In the genomic region with DNA sequence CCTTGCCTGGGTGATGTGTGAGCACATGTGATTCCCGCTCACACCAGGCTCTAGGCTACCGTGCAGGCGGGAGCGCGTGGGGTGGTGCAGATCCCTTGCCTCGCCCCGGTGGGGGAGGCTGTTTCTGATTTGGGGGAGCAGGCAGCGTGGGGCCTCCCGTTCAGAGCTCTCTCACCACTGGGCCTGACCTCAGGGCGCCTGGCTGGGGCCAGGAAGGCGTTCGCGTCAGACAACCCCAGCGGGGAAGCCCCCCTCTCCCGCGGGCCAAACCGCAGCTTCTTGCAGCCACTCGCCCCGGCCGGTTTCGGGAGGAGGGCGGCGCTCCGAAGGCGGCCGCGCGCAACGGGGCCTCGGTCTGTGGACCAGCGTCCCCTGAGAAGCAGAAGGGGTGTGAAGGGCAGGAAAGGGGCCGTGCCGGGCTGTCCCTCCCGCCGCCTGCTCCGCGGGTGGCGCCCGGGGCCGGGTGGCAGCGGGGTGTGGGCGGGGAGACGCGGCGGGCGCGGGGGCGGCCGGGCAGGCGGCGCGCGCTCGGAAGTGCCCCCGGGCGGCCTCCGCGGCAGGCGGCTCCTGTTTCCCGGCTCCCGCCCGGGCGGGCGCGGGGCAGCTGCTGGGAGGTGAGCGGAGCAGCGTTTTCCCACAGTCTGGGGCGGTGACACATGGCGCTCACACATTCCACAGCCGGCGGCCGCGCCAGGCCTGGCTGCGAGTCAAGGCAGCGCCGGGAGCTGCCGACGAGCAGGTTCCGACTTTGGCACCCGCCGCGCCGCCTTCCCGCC, we compare ENCODE assay signal across 2 cellular contexts.
TF ChIP-seq lines count a peak whose summit lies in the region.

No MANE protein-coding gene starts in this region.

TF ChIP-seq in HEK293, 187 proteins besides CTCF, POLR2A, EP300 and RAD21 (continued from another document and continues in another):
- TF ChIP-seq, protein P1, sequence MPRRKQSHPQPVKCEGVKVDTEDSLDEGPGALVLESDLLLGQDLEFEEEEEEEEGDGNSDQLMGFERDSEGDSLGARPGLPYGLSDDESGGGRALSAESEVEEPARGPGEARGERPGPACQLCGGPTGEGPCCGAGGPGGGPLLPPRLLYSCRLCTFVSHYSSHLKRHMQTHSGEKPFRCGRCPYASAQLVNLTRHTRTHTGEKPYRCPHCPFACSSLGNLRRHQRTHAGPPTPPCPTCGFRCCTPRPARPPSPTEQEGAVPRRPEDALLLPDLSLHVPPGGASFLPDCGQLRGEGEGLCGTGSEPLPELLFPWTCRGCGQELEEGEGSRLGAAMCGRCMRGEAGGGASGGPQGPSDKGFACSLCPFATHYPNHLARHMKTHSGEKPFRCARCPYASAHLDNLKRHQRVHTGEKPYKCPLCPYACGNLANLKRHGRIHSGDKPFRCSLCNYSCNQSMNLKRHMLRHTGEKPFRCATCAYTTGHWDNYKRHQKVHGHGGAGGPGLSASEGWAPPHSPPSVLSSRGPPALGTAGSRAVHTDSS (tag by site-specific recombination; IDR thresholded peaks at IDR 0.05), result no peak
- TF ChIP-seq ZNF600 (tag by site-specific recombination; IDR thresholded peaks at IDR 0.05), result peak; percentile 70
- peak; percentile 52; the same call in 1 of the 2 replicates for TF ChIP-seq ZNF561 (tag by site-specific recombination; IDR thresholded peaks at IDR 0.05; ENCODE audit: borderline replicate concordance)
- TF ChIP-seq, protein P2, sequence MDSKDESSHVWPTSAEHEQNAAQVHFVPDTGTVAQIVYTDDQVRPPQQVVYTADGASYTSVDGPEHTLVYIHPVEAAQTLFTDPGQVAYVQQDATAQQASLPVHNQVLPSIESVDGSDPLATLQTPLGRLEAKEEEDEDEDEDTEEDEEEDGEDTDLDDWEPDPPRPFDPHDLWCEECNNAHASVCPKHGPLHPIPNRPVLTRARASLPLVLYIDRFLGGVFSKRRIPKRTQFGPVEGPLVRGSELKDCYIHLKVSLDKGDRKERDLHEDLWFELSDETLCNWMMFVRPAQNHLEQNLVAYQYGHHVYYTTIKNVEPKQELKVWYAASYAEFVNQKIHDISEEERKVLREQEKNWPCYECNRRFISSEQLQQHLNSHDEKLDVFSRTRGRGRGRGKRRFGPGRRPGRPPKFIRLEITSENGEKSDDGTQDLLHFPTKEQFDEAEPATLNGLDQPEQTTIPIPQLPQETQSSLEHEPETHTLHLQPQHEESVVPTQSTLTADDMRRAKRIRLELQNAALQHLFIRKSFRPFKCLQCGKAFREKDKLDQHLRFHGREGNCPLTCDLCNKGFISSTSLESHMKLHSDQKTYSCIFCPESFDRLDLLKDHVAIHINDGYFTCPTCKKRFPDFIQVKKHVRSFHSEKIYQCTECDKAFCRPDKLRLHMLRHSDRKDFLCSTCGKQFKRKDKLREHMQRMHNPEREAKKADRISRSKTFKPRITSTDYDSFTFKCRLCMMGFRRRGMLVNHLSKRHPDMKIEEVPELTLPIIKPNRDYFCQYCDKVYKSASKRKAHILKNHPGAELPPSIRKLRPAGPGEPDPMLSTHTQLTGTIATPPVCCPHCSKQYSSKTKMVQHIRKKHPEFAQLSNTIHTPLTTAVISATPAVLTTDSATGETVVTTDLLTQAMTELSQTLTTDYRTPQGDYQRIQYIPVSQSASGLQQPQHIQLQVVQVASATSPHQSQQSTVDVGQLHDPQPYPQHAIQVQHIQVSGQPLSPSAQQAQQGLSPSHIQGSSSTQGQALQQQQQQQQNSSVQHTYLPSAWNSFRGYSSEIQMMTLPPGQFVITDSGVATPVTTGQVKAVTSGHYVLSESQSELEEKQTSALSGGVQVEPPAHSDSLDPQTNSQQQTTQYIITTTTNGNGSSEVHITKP (tag by site-specific recombination; IDR thresholded peaks at IDR 0.05), result peak; percentile 35; the same call in 1 of the 2 replicates
- TF ChIP-seq, protein P3, sequence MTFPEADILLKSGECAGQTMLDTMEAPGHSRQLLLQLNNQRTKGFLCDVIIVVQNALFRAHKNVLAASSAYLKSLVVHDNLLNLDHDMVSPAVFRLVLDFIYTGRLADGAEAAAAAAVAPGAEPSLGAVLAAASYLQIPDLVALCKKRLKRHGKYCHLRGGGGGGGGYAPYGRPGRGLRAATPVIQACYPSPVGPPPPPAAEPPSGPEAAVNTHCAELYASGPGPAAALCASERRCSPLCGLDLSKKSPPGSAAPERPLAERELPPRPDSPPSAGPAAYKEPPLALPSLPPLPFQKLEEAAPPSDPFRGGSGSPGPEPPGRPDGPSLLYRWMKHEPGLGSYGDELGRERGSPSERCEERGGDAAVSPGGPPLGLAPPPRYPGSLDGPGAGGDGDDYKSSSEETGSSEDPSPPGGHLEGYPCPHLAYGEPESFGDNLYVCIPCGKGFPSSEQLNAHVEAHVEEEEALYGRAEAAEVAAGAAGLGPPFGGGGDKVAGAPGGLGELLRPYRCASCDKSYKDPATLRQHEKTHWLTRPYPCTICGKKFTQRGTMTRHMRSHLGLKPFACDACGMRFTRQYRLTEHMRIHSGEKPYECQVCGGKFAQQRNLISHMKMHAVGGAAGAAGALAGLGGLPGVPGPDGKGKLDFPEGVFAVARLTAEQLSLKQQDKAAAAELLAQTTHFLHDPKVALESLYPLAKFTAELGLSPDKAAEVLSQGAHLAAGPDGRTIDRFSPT (tag by site-specific recombination; IDR thresholded peaks at IDR 0.05), result peak; percentile 58; the same call in 1 of the 2 replicates
- peak; percentile 30; the same call in 1 of the 2 replicates for TF ChIP-seq ZNF629 (tag by site-specific recombination; IDR thresholded peaks at IDR 0.05)
- TF ChIP-seq ZBTB8A (tag by site-specific recombination; IDR thresholded peaks at IDR 0.05), result peak; percentile 92
- peak; percentile 83 for TF ChIP-seq SP7 (tag by site-specific recombination; IDR thresholded peaks at IDR 0.05)
- TF ChIP-seq ZNF670 (tag by site-specific recombination; IDR thresholded peaks at IDR 0.05; ENCODE audit: low read depth), result no peak
- 0 out of 2 replicates have a peak, but pooled peaks have one; percentile 19 for TF ChIP-seq ZBTB7A (tag by site-specific recombination; IDR thresholded peaks at IDR 0.05; ENCODE audit: low read depth)
- TF ChIP-seq ZNF776 (tag by site-specific recombination; IDR thresholded peaks at IDR 0.05; ENCODE audit: borderline replicate concordance), result no peak
- peak; percentile 60 for TF ChIP-seq SP2 (tag by site-specific recombination; IDR thresholded peaks at IDR 0.05)

TF ChIP-seq in K562, 482 proteins besides CTCF, POLR2A, EP300 and RAD21 (continues in another document):
- TF ChIP-seq, protein P4, sequence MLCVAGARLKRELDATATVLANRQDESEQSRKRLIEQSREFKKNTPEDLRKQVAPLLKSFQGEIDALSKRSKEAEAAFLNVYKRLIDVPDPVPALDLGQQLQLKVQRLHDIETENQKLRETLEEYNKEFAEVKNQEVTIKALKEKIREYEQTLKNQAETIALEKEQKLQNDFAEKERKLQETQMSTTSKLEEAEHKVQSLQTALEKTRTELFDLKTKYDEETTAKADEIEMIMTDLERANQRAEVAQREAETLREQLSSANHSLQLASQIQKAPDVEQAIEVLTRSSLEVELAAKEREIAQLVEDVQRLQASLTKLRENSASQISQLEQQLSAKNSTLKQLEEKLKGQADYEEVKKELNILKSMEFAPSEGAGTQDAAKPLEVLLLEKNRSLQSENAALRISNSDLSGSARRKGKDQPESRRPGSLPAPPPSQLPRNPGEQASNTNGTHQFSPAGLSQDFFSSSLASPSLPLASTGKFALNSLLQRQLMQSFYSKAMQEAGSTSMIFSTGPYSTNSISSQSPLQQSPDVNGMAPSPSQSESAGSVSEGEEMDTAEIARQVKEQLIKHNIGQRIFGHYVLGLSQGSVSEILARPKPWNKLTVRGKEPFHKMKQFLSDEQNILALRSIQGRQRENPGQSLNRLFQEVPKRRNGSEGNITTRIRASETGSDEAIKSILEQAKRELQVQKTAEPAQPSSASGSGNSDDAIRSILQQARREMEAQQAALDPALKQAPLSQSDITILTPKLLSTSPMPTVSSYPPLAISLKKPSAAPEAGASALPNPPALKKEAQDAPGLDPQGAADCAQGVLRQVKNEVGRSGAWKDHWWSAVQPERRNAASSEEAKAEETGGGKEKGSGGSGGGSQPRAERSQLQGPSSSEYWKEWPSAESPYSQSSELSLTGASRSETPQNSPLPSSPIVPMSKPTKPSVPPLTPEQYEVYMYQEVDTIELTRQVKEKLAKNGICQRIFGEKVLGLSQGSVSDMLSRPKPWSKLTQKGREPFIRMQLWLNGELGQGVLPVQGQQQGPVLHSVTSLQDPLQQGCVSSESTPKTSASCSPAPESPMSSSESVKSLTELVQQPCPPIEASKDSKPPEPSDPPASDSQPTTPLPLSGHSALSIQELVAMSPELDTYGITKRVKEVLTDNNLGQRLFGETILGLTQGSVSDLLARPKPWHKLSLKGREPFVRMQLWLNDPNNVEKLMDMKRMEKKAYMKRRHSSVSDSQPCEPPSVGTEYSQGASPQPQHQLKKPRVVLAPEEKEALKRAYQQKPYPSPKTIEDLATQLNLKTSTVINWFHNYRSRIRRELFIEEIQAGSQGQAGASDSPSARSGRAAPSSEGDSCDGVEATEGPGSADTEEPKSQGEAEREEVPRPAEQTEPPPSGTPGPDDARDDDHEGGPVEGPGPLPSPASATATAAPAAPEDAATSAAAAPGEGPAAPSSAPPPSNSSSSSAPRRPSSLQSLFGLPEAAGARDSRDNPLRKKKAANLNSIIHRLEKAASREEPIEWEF (CRISPR knock-in tag; IDR thresholded peaks at IDR 0.05), result 0 out of 2 replicates have a peak, but pooled peaks have one; percentile 28
- TF ChIP-seq, protein P5, sequence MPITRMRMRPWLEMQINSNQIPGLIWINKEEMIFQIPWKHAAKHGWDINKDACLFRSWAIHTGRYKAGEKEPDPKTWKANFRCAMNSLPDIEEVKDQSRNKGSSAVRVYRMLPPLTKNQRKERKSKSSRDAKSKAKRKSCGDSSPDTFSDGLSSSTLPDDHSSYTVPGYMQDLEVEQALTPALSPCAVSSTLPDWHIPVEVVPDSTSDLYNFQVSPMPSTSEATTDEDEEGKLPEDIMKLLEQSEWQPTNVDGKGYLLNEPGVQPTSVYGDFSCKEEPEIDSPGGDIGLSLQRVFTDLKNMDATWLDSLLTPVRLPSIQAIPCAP (CRISPR knock-in tag; IDR thresholded peaks at IDR 0.05; ENCODE audit: borderline replicate concordance), result no peak
- TF ChIP-seq ZBED1 (IDR thresholded peaks at IDR 0.05), result no peak
- no peak for TF ChIP-seq KLF1 (tag; IDR thresholded peaks at IDR 0.05)
- TF ChIP-seq, protein P6, sequence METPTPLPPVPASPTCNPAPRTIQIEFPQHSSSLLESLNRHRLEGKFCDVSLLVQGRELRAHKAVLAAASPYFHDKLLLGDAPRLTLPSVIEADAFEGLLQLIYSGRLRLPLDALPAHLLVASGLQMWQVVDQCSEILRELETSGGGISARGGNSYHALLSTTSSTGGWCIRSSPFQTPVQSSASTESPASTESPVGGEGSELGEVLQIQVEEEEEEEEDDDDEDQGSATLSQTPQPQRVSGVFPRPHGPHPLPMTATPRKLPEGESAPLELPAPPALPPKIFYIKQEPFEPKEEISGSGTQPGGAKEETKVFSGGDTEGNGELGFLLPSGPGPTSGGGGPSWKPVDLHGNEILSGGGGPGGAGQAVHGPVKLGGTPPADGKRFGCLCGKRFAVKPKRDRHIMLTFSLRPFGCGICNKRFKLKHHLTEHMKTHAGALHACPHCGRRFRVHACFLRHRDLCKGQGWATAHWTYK (CRISPR knock-in tag; IDR thresholded peaks at IDR 0.05), result peak; percentile 50; the same call in 1 of the 2 replicates
- TF ChIP-seq NFE2L1 (tag; IDR thresholded peaks at IDR 0.05; ENCODE audit: borderline replicate concordance, low read depth), result no peak
- TF ChIP-seq DMBX1 (CRISPR knock-in tag; IDR thresholded peaks at IDR 0.05; ENCODE audit: borderline replicate concordance), result peak; percentile 86
- no peak for TF ChIP-seq RUNX1 (IDR thresholded peaks at IDR 0.05; ENCODE audit: low read depth)
- TF ChIP-seq DIDO1 (tag; IDR thresholded peaks at IDR 0.05; ENCODE audit: low read depth), result no peak
- no peak for TF ChIP-seq ZNF766 (CRISPR knock-in tag; conservative IDR thresholded peaks at IDR 0.05)
- no peak for TF ChIP-seq SREBF1 (IDR thresholded peaks at IDR 0.05; ENCODE audit: borderline replicate concordance, low read depth, low read length)
- TF ChIP-seq, protein P7, sequence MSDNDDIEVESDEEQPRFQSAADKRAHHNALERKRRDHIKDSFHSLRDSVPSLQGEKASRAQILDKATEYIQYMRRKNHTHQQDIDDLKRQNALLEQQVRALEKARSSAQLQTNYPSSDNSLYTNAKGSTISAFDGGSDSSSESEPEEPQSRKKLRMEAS (CRISPR knock-in tag; IDR thresholded peaks at IDR 0.05), result peak; percentile 94
- TF ChIP-seq ZNF785 (CRISPR knock-in tag; IDR thresholded peaks at IDR 0.05), result no peak
- peak; percentile 66 for TF ChIP-seq MECOM (CRISPR knock-in tag; IDR thresholded peaks at IDR 0.05)
- TF ChIP-seq ELF1 (tag; IDR thresholded peaks at IDR 0.05), result no peak
- TF ChIP-seq BHLHE40 (IDR thresholded peaks at IDR 0.05; ENCODE audit: low read length), result no peak
- no peak for TF ChIP-seq PTTG1 (tag; IDR thresholded peaks at IDR 0.05; ENCODE audit: low read depth)
- no peak for TF ChIP-seq U2AF2 (optimal IDR thresholded peaks at IDR 0.05; ENCODE audit: low read depth, low read length)
- TF ChIP-seq, protein P8, sequence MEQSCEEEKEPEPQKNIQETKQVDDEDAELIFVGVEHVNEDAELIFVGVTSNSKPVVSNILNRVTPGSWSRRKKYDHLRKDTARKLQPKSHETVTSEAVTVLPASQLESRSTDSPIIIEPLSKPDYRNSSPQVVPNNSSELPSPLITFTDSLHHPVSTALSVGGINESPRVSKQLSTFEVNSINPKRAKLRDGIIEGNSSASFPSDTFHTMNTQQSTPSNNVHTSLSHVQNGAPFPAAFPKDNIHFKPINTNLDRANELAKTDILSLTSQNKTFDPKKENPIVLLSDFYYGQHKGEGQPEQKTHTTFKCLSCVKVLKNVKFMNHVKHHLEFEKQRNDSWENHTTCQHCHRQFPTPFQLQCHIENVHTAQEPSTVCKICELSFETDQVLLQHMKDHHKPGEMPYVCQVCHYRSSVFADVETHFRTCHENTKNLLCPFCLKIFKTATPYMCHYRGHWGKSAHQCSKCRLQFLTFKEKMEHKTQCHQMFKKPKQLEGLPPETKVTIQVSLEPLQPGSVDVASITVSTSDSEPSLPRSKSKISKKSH (CRISPR knock-in tag; IDR thresholded peaks at IDR 0.05), result no peak
- no peak for TF ChIP-seq ZNF717 (CRISPR knock-in tag; IDR thresholded peaks at IDR 0.05)
- no peak for TF ChIP-seq JUND (IDR thresholded peaks at IDR 0.05; ENCODE audit: borderline replicate concordance, low read depth, low read length)
- no peak; the same call in 2 of the 3 replicates for TF ChIP-seq JUND (tag; IDR thresholded peaks at IDR 0.05; ENCODE audit: borderline replicate concordance, low read depth, low read length)
- peak; percentile 48; the same call in 1 of the 2 replicates for TF ChIP-seq GATAD2B (IDR thresholded peaks at IDR 0.05; ENCODE audit: borderline replicate concordance)
- TF ChIP-seq, protein P9, sequence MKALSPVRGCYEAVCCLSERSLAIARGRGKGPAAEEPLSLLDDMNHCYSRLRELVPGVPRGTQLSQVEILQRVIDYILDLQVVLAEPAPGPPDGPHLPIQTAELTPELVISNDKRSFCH (CRISPR knock-in tag; IDR thresholded peaks at IDR 0.05), result no peak
- TF ChIP-seq, protein P9 (tag; IDR thresholded peaks at IDR 0.05), result peak; percentile 89
- no peak for TF ChIP-seq HNRNPH1 (optimal IDR thresholded peaks at IDR 0.05; ENCODE audit: low read depth, low read length)
